8 cellular contexts compared by ENCODE assay signal in genomic region chr6:132937466-132937906, GRCh38.
DNase-seq lines count a peak whose midpoint lies in the region; ATAC-seq and TF ChIP-seq lines count a peak whose summit lies in the region.

No MANE protein-coding gene starts in this region.

- no peaks in the 10 kb centered on the region for H3K9me2 ChIP-seq in hepatocyte (replicated peaks; ENCODE audit: insufficient read depth)

- H4K20me1 ChIP-seq in hepatocyte (ENCODE audit: insufficient read depth, poor library complexity, severe bottlenecking) = no peaks in the 10 kb centered on the region

- WGBS in hepatocyte (ENCODE audit: low lambda C conversion rate, missing lambda C conversion rate) = 45% methylated on average over 5 of the region's 5 CpGs

- H3K4me1 ChIP-seq in hepatocyte (ENCODE audit: insufficient read depth) = no peaks in the 10 kb centered on the region

- TF ChIP-seq CTCF in 22Rv1 (IDR thresholded peaks at IDR 0.05) (peak; percentile 92), GM12873 (IDR thresholded peaks at IDR 0.05; ENCODE audit: insufficient read depth, low read depth, low read length, missing control alignments) (peak; percentile 61), hepatocyte (IDR thresholded peaks at IDR 0.05; ENCODE audit: poor library complexity) (peak; percentile 62)

- H3K9me3 ChIP-seq in hepatocyte (ENCODE audit: low read depth) = no peaks in the 10 kb centered on the region

- no peaks in the 10 kb centered on the region for H3K27me3 ChIP-seq in hepatocyte

- H2AFZ ChIP-seq in hepatocyte = no peak overlapping the region

- no peaks in the 10 kb centered on the region for H3K36me3 ChIP-seq in hepatocyte (replicated peaks; ENCODE audit: insufficient read depth, low read depth)

- H3K27ac ChIP-seq in 22Rv1 = no peak overlapping the region
- no peak overlapping the region for H3K27ac ChIP-seq in hepatocyte

- H3K4me2 ChIP-seq in hepatocyte = peak overlapping the region; percentile 43

- peak; percentile 38 for DNase-seq in NCI-H2029 (lab: John Stamatoyannopoulos, UW)
- DNase-seq in activated CD4-positive, alpha-beta T cell treated with anti-CD3 and anti-CD28 coated beads, Interleukin-2, amount 50 U/mL, for 48 hours = peak; percentile 5 to 32
- DNase-seq in hepatocyte (ENCODE audit: low spot score) = peak; percentile 77

- H3K79me2 ChIP-seq in hepatocyte = no peaks in the 10 kb centered on the region

- ATAC-seq in GM21423 (IDR thresholded peaks at IDR 0.05; ENCODE audit: unreplicated experiment) = no peak
- ATAC-seq in HG03135 (IDR thresholded peaks at IDR 0.05; ENCODE audit: unreplicated experiment) = no peak
- ATAC-seq in HG02938 (IDR thresholded peaks at IDR 0.05; ENCODE audit: unreplicated experiment) = no peak

- no peak overlapping the region for H3K4me3 ChIP-seq in hepatocyte

Comparison
In these comparisons a context has a peak if more than half of its experiments do, and no peak if none do; other contexts are left out.
1. DNase-seq: peak in every context shown above with its lines; median percentile 77 in hepatocyte; 38 in NCI-H2029; 18 in activated CD4-positive, alpha-beta T cell treated with anti-CD3 and anti-CD28 coated beads, Interleukin-2, amount 50 U/mL, for 48 hours.